Comparison of ENCODE assay signal across 6 cellular contexts in genomic region chr7:38889079-38889478, GRCh38.
"Had no signal": no experiment of that assay in that cellular context is flagged by ENCODE, and none has a peak within 500 bp of the region (broad histone marks: within the 10 kb centered on the region; RNA-seq: fewer than 3 reads in every experiment).

No MANE protein-coding gene starts in this region.

- DNase-seq: GDM1, GF-D8 had no signal

- FAIRE-seq: GM12878, GM12891, GM12892, GM18507 had no signal

- H3K4me3 ChIP-seq: GM12878 had no signal
